Comparison of ENCODE assay signal across 2 cellular contexts in the genomic region with DNA sequence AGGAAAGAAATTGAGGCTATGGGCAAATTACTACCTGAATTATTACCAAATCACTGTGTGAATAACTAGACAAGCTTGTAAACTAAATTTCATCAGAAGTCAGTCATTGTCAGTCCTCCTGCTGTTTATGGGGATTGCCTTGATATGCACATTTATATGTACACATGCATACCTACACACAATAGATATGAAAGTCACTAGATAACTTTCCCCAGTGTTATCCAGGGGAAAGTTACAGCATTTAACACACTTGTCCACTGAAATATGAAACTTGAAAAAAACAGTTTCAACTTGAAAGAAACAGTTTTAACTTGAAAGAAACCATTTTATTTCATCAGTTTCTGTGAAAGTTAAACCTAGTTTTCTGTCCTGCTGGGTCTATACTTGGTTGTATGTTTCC.
TF ChIP-seq lines count a peak whose summit lies in the region.

No MANE protein-coding gene starts in this region.

TF ChIP-seq in A549, 52 proteins besides CTCF, POLR2A, EP300 and RAD21 (continued from another document):
- no peak for TF ChIP-seq EHMT2 (IDR thresholded peaks at IDR 0.05; ENCODE audit: low read depth)

TF ChIP-seq in HEK293, 187 proteins besides CTCF, POLR2A, EP300 and RAD21 (continued from another document):
- TF ChIP-seq, protein P1, sequence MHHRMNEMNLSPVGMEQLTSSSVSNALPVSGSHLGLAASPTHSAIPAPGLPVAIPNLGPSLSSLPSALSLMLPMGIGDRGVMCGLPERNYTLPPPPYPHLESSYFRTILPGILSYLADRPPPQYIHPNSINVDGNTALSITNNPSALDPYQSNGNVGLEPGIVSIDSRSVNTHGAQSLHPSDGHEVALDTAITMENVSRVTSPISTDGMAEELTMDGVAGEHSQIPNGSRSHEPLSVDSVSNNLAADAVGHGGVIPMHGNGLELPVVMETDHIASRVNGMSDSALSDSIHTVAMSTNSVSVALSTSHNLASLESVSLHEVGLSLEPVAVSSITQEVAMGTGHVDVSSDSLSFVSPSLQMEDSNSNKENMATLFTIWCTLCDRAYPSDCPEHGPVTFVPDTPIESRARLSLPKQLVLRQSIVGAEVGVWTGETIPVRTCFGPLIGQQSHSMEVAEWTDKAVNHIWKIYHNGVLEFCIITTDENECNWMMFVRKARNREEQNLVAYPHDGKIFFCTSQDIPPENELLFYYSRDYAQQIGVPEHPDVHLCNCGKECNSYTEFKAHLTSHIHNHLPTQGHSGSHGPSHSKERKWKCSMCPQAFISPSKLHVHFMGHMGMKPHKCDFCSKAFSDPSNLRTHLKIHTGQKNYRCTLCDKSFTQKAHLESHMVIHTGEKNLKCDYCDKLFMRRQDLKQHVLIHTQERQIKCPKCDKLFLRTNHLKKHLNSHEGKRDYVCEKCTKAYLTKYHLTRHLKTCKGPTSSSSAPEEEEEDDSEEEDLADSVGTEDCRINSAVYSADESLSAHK (tag by site-specific recombination; IDR thresholded peaks at IDR 0.05), result peak; percentile 87
- peak; percentile 63; the same call in 1 of the 2 replicates for TF ChIP-seq PRDM1 (tag by site-specific recombination; IDR thresholded peaks at IDR 0.05)
- TF ChIP-seq ZBTB8A (tag by site-specific recombination; IDR thresholded peaks at IDR 0.05), result no peak
- TF ChIP-seq, protein P2, sequence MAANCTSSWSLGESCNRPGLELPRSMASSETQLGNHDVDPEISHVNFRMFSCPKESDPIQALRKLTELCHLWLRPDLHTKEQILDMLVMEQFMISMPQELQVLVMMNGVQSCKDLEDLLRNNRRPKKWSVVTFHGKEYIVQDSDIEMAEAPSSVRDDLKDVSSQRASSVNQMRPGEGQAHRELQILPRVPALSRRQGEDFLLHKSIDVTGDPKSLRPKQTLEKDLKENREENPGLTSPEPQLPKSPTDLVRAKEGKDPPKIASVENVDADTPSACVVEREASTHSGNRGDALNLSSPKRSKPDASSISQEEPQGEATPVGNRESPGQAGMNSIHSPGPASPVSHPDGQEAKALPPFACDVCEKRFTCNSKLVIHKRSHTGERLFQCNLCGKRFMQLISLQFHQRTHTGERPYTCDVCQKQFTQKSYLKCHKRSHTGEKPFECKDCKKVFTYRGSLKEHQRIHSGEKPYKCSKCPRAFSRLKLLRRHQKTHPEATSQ (tag by site-specific recombination; IDR thresholded peaks at IDR 0.05), result no peak
